In the genomic region with DNA sequence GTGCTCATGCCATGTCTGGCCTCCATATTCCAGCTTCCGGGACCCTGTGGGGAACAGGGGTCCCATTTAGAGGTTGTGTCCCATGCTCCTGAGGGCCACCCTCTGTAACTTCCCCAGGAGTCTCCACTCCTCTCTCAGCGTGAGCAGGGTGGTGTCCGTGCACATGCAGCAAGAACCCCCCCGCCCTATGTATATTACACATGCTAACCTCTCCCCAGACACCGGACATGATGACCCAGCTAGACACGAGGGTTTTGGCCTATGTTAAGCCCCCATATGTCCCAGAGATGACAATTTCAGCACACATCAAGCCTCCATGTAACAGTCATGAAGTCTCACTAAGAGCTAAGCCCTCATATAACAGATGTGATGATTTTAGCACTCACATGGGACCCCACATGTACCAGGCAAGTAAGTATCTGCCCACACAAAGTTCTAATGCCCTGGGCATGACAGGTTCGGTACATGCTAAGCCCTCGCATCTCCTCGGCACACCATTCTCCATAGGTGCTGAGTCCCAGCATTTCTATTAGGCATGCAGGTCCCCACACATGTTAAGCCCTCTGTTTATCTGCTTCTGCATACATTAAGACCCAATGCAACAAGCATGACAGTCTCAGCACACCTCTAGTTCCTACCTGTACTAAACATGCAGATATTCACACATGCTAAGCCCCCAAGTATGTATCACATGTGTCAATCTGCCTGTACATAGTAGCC, we compare ENCODE assay signal across 11 cellular contexts. TPM values are rescaled to one million over a fixed set of nuclear protein-coding genes. Genes with fewer than 3 reads are reported as not detected.
DNase-seq lines count a peak whose midpoint lies in the region; ATAC-seq and TF ChIP-seq lines count a peak whose summit lies in the region.
"Had no signal": no experiment of that assay in that cellular context is flagged by ENCODE, and none has a peak within 500 bp of the region (broad histone marks: within the 10 kb centered on the region; RNA-seq: fewer than 3 reads in every experiment).

No MANE protein-coding gene starts in this region.

- TF ChIP-seq CTCF in right atrium auricular region (IDR thresholded peaks at IDR 0.05) (no peak), breast epithelium (IDR thresholded peaks at IDR 0.05) (no peak), nephron (IDR thresholded peaks at IDR 0.05; ENCODE audit: unreplicated experiment in 3 of 3) (no peak), BE2C (IDR thresholded peaks at IDR 0.05; ENCODE audit: low read depth, low read length) (no peak)

- ATAC-seq in right cardiac atrium, result no peak

- H3K27ac Mint-ChIP-seq in nephron, result peak overlapping the region; percentile 88 to 100 (median 97)

- H3K4me1 ChIP-seq in right atrium auricular region (peaks cover 0 to 76% of the 10 kb centered on the region in 2 donors), right cardiac atrium (ENCODE audit: control insufficient read depth, insufficient read depth, low read length) (peaks cover 25% of the 10 kb centered on the region), breast epithelium (peaks cover 9 to 33% of the 10 kb centered on the region in 2 donors), BE2C (peaks cover 5% of the 10 kb centered on the region)

- H3K27me3 Mint-ChIP-seq in nephron (ENCODE audit: low read depth), result peaks cover 4% of the 10 kb centered on the region

- H3K4me3 ChIP-seq in right atrium auricular region (no peak overlapping the region), right cardiac atrium (ENCODE audit: low read length) (no peak overlapping the region), breast epithelium (peak overlapping the region in 1 of 3 donors; percentile 46), BE2C (ENCODE audit: low read depth, low read length) (no peak overlapping the region)
- H3K4me3 ChIP-seq: cardiac muscle cell had no signal

- in situ Hi-C loops in ACHN (cut with HindIII; ENCODE audit: low pct_ligation_motif_present, low pct_unique_long_range_greater_than_20kb, low sequenced_read_pairs), result no loop called here

- H3K36me3 ChIP-seq in right atrium auricular region, result peaks cover 7% of the 10 kb centered on the region
- H3K36me3 ChIP-seq in breast epithelium, result no peaks in the 10 kb centered on the region
- no peaks in the 10 kb centered on the region for H3K36me3 ChIP-seq in BE2C
- H3K36me3 ChIP-seq: cardiac muscle cell had no signal

- H3K27ac ChIP-seq in right atrium auricular region (peak overlapping the region; percentile 81 to 88), right cardiac atrium (ENCODE audit: low read length) (no peak overlapping the region), breast epithelium (peak overlapping the region; percentile 90 to 95)

- WGBS in right cardiac atrium, result 81% methylated on average over 9 of the region's 9 CpGs

- no peak for TF ChIP-seq POLR2A in breast epithelium (IDR thresholded peaks at IDR 0.05)

- no peak for DNase-seq in right atrium auricular region (ENCODE audit: low spot score)
- DNase-seq in right cardiac atrium, result no peak
- no peak for DNase-seq in breast epithelium (ENCODE audit: low spot score in 2 of 2)
- DNase-seq in BE2C, result no peak
- no peak for DNase-seq in HuH-7.5 (ENCODE audit: low spot score)
- no peak for DNase-seq in ACHN
- DNase-seq in SK-N-DZ (ENCODE audit: low spot score), result no peak
- DNase-seq: small intestine had no signal

- peaks cover 17% of the 10 kb centered on the region for H3K36me3 Mint-ChIP-seq in nephron (ENCODE audit: low read depth)

- intact Hi-C loops in right cardiac atrium (cut with DNase I), result no loop called here
- intact Hi-C loops in breast epithelium (cut with DNase I; ENCODE audit: low total_unique reads), result no loop called here

- H3K9me3 Mint-ChIP-seq in nephron, result no peaks in the 10 kb centered on the region

- no peaks in the 10 kb centered on the region for H3K9me3 ChIP-seq in right atrium auricular region
- H3K9me3 ChIP-seq in right cardiac atrium (ENCODE audit: control insufficient read depth, low read length), result no peaks in the 10 kb centered on the region
- no peaks in the 10 kb centered on the region for H3K9me3 ChIP-seq in breast epithelium
- H3K9me3 ChIP-seq in BE2C, result no peaks in the 10 kb centered on the region

- H3K4me3 Mint-ChIP-seq in nephron, result peak overlapping the region; percentile 5 to 63 (median 35)

- H3K4me1 Mint-ChIP-seq in nephron, result peaks cover 61% of the 10 kb centered on the region

- H3K27me3 ChIP-seq in right atrium auricular region (no peaks in the 10 kb centered on the region), right cardiac atrium (ENCODE audit: control insufficient read depth, insufficient read depth) (no peaks in the 10 kb centered on the region), breast epithelium (no peaks in the 10 kb centered on the region), BE2C (no peaks in the 10 kb centered on the region)
- H3K27me3 ChIP-seq: cardiac muscle cell had no signal

RNA-seq across cellular contexts. Expression of gene FHL3, which starts 7.1 kb away (rescaled TPM):
- total RNA-seq in right atrium auricular region, result 10 to 100 TPM in 1 of 2 donors, 1 to 10 TPM in 1; 8.0 to 16.0 TPM
- total RNA-seq in right cardiac atrium, result 10 to 100 TPM in 1 of 4 donors, 1 to 10 TPM in 3; 8.1 to 15.6 (median 9.1) TPM
- 9.7 TPM for polyA plus RNA-seq in right cardiac atrium
- total RNA-seq in breast epithelium, result 10 to 100 TPM; 11.8 to 22.6 (median 21.4) TPM
- polyA plus RNA-seq in BE2C (2012; ENCODE audit: insufficient read depth, insufficient read length, low read depth), result 40.6 TPM
- 8.5 and 9.1 TPM in 2 replicates for polyA plus RNA-seq in SK-N-DZ (2014; cell fraction: cytosol; rRNA removed)
- polyA plus RNA-seq in SK-N-DZ (2014; cell fraction: nucleus; rRNA removed), result 8.7 and 10.1 TPM in 2 replicates

RNA-seq across cellular contexts. Expression of gene SF3A3, which starts 8.4 kb away (rescaled TPM):
- total RNA-seq in right atrium auricular region (10 to 100 TPM; 20.4 to 22.1 TPM), right cardiac atrium (10 to 100 TPM; 25.2 to 34.1 (median 31.0) TPM), breast epithelium (10 to 100 TPM; 51.8 to 61.8 (median 54.4) TPM)
- polyA plus RNA-seq in right cardiac atrium, result 14.4 TPM
- 74.2 TPM for polyA plus RNA-seq in BE2C (2012; ENCODE audit: insufficient read depth, insufficient read length, low read depth)
- polyA plus RNA-seq in SK-N-DZ (2014; cell fraction: cytosol; rRNA removed), result 104 and 138 TPM in 2 replicates
- polyA plus RNA-seq in SK-N-DZ (2014; cell fraction: nucleus; rRNA removed), result 89.0 and 153 TPM in 2 replicates

RNA-seq across cellular contexts. Expression of gene UTP11, which starts 14.3 kb away (rescaled TPM):
- total RNA-seq in right atrium auricular region (10 to 100 TPM; 29.2 to 53.7 TPM), right cardiac atrium (10 to 100 TPM; 25.5 to 31.9 (median 30.0) TPM), breast epithelium (10 to 100 TPM; 22.6 to 29.2 (median 25.6) TPM)
- polyA plus RNA-seq in right cardiac atrium, result 34.5 TPM
- polyA plus RNA-seq in BE2C (2012; ENCODE audit: insufficient read depth, insufficient read length, low read depth), result 27.7 TPM
- 95.0 and 95.5 TPM in 2 replicates for polyA plus RNA-seq in SK-N-DZ (2014; cell fraction: cytosol; rRNA removed)
- 36.9 and 51.2 TPM in 2 replicates for polyA plus RNA-seq in SK-N-DZ (2014; cell fraction: nucleus; rRNA removed)

RNA-seq across cellular contexts. Expression of gene POU3F1, which starts 48.3 kb away (rescaled TPM):
- total RNA-seq in right atrium auricular region, result not detected
- total RNA-seq in right cardiac atrium, result under 1 TPM in 3 of 4 donors, not detected in 1; 0.09 to 0.17 (median 0.17) TPM
- polyA plus RNA-seq in right cardiac atrium, result 0.07 TPM
- total RNA-seq in breast epithelium, result under 1 TPM in 1 of 3 donors, not detected in 2; 0.29 TPM
- 0.91 TPM for polyA plus RNA-seq in BE2C (2012; ENCODE audit: insufficient read depth, insufficient read length, low read depth)
- polyA plus RNA-seq in SK-N-DZ (2014; cell fraction: cytosol; rRNA removed), result 0.96 and 1.3 TPM in 2 replicates
- polyA plus RNA-seq in SK-N-DZ (2014; cell fraction: nucleus; rRNA removed), result 0.52 and 0.62 TPM in 2 replicates
- polyA plus RNA-seq: BJ, small intestine had no signal

RNA-seq across cellular contexts. Expression of gene INPP5B, which starts 51.4 kb away (rescaled TPM):
- total RNA-seq in right atrium auricular region, result 10 to 100 TPM; 13.2 to 16.7 TPM
- 10 to 100 TPM; 16.4 to 22.4 (median 17.6) TPM for total RNA-seq in right cardiac atrium
- 11.7 TPM for polyA plus RNA-seq in right cardiac atrium
- 10 to 100 TPM; 21.3 to 34.1 (median 25.6) TPM for total RNA-seq in breast epithelium
- 4.5 TPM for polyA plus RNA-seq in BE2C (2012; ENCODE audit: insufficient read depth, insufficient read length, low read depth)
- polyA plus RNA-seq in SK-N-DZ (2014; cell fraction: cytosol; rRNA removed), result 10.2 and 12.1 TPM in 2 replicates
- 6.8 and 10.5 TPM in 2 replicates for polyA plus RNA-seq in SK-N-DZ (2014; cell fraction: nucleus; rRNA removed)
